In genomic region chr10:6171891-6172354, GRCh38 we compare ENCODE assay signal across 9 cellular contexts. TPM values are rescaled to one million over a fixed set of nuclear protein-coding genes. Genes with fewer than 3 reads are reported as not detected.
DNase-seq lines count a peak whose midpoint lies in the region; ATAC-seq and TF ChIP-seq lines count a peak whose summit lies in the region.
"Had no signal": no experiment of that assay in that cellular context is flagged by ENCODE, and none has a peak within 500 bp of the region (broad histone marks: within the 10 kb centered on the region; RNA-seq: fewer than 3 reads in every experiment).

No MANE protein-coding gene starts in this region.

- no peaks in the 10 kb centered on the region for H3K27me3 ChIP-seq in H7 (ENCODE audit: control insufficient read depth, insufficient read depth, low read length)

- no peak overlapping the region for H3K4me3 ChIP-seq in H7 (ENCODE audit: insufficient read depth, low read depth, low read length)

- no peak for TF ChIP-seq CTCF in glutamatergic neuron (IDR thresholded peaks at IDR 0.05; ENCODE audit: partially characterized antibody, unreplicated experiment)

- H3K4me3 Mint-ChIP-seq in activated CD4-positive, alpha-beta T cell treated with anti-CD3 and anti-CD28 coated beads, Interleukin-2, amount 10 ng/mL, durations not matched to agents 24 days and 14 days = peak overlapping the region; percentile 74
- no peak overlapping the region for H3K4me3 Mint-ChIP-seq in glutamatergic neuron (ENCODE audit: unreplicated experiment)
- H3K4me3 Mint-ChIP-seq: nephron had no signal

- peak; percentile 17 for DNase-seq in H7
- DNase-seq in activated CD4-positive, alpha-beta T cell treated with anti-CD3 and anti-CD28 coated beads, Interleukin-2, amount 10 ng/mL, durations not matched to agents 24 days and 14 days = peak; percentile 77
- peak; percentile 82 for DNase-seq in cardiac septum (ENCODE audit: low spot score)
- DNase-seq in stimulated activated CD4-positive, alpha-beta T cell treated with anti-CD3 and anti-CD28 coated beads, Interleukin-2, amount 100 ng/mL, for 24 hours = peak; percentile 33 to 38
- DNase-seq in glutamatergic neuron = no peak
- no peak for DNase-seq in OCI-M1 (lab: John Stamatoyannopoulos, UW)

- no peaks in the 10 kb centered on the region for H3K27me3 Mint-ChIP-seq in activated CD4-positive, alpha-beta T cell treated with anti-CD3 and anti-CD28 coated beads, Interleukin-2, amount 10 ng/mL, durations not matched to agents 24 days and 14 days
- peaks cover 10% of the 10 kb centered on the region for H3K27me3 Mint-ChIP-seq in glutamatergic neuron (ENCODE audit: unreplicated experiment)

- H3K36me3 Mint-ChIP-seq in activated CD4-positive, alpha-beta T cell treated with anti-CD3 and anti-CD28 coated beads, Interleukin-2, amount 10 ng/mL, durations not matched to agents 24 days and 14 days (ENCODE audit: low read depth) = peaks cover 34% of the 10 kb centered on the region
- no peaks in the 10 kb centered on the region for H3K36me3 Mint-ChIP-seq in glutamatergic neuron (ENCODE audit: unreplicated experiment)

- peaks cover 1% of the 10 kb centered on the region for H3K36me3 ChIP-seq in H7 (replicated peaks; ENCODE audit: control insufficient read depth, insufficient read depth, low read length)

- peaks cover 79% of the 10 kb centered on the region for H3K4me1 Mint-ChIP-seq in activated CD4-positive, alpha-beta T cell treated with anti-CD3 and anti-CD28 coated beads, Interleukin-2, amount 10 ng/mL, durations not matched to agents 24 days and 14 days
- H3K4me1 Mint-ChIP-seq in glutamatergic neuron (ENCODE audit: low read depth, unreplicated experiment) = peaks cover 28% of the 10 kb centered on the region

- ATAC-seq in GM18907 (IDR thresholded peaks at IDR 0.05; ENCODE audit: unreplicated experiment) = no peak
- ATAC-seq in HG03354 (IDR thresholded peaks at IDR 0.05; ENCODE audit: poor library complexity, severe bottlenecking, unreplicated experiment) = no peak

- H3K27ac Mint-ChIP-seq in activated CD4-positive, alpha-beta T cell treated with anti-CD3 and anti-CD28 coated beads, Interleukin-2, amount 10 ng/mL, durations not matched to agents 24 days and 14 days = peak overlapping the region; percentile 85
- no peak overlapping the region for H3K27ac Mint-ChIP-seq in glutamatergic neuron (ENCODE audit: unreplicated experiment)

- no peaks in the 10 kb centered on the region for H3K9me3 Mint-ChIP-seq in activated CD4-positive, alpha-beta T cell treated with anti-CD3 and anti-CD28 coated beads, Interleukin-2, amount 10 ng/mL, durations not matched to agents 24 days and 14 days
- peaks cover 10% of the 10 kb centered on the region for H3K9me3 Mint-ChIP-seq in glutamatergic neuron (ENCODE audit: unreplicated experiment)
- H3K9me3 Mint-ChIP-seq: nephron had no signal

- intact Hi-C loops in activated CD4-positive, alpha-beta T cell treated with anti-CD3 and anti-CD28 coated beads, Interleukin-2, amount 10 ng/mL, durations not matched to agents 24 days and 14 days (cut with micrococcal nuclease) = loop anchor here (2.0 kb wide), 2 partner anchors 15 to 231 kb away; no protein-coding TSS in a partner anchor
- intact Hi-C loops in cardiac septum (cut with DNase I) = no loop called here

RNA-seq across cellular contexts. Expression of gene PFKFB3, which starts 30.8 kb away (rescaled TPM):
- 14.6 and 20.1 TPM in 2 replicates for total RNA-seq in H7 (2014; rRNA removed; shearing (Covaris generic))
- 108 TPM in 2 replicates for total RNA-seq in activated CD4-positive, alpha-beta T cell treated with anti-CD3 and anti-CD28 coated beads, Interleukin-2, amount 10 ng/mL, durations not matched to agents 24 days and 14 days
- 13.8 TPM for total RNA-seq in cardiac septum
- total RNA-seq in glutamatergic neuron (ENCODE audit: unreplicated experiment) = 137 TPM

Comparison
In these comparisons a context has a peak if more than half of its experiments do, and no peak if none do; other contexts are left out.
1. DNase-seq: peak in H7 (single experiment), activated CD4-positive, alpha-beta T cell treated with anti-CD3 and anti-CD28 coated beads, Interleukin-2, amount 10 ng/mL, durations not matched to agents 24 days and 14 days (single experiment), cardiac septum (single experiment) and stimulated activated CD4-positive, alpha-beta T cell treated with anti-CD3 and anti-CD28 coated beads, Interleukin-2, amount 100 ng/mL, for 24 hours (2 of 2); none in glutamatergic neuron (single experiment) and OCI-M1 (single experiment).